ENCODE assay signal across 8 cellular contexts in the genomic region with DNA sequence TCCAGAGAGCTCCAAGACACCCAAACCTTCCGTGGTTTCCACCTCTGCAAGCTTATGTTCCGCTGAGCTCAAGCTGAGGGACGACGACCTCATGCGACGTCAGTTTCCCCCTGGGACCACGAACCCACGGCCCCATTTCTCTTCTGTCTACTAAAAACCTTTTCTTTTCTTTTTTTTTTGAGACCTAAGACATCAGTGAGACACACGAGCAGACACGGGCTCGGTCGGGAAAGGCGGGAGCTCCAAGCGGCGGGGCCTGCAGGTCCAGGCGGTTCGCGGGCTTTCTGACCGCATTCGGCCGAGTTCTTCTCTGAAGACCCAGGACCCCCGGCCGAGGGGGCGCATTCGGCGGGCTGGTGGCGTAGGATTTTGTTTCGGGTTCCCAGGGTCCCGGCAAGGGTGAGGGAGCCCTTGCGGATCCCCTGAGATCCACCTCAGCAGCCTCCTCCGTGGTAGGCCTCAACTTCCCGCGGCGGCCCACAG. TPM values are rescaled to one million over a fixed set of nuclear protein-coding genes. Genes with fewer than 3 reads are reported as not detected.
DNase-seq lines count a peak whose midpoint lies in the region; TF ChIP-seq lines count a peak whose summit lies in the region.

No MANE protein-coding gene starts in this region.

- H3K4me2 ChIP-seq in mesenchymal stem cell (ENCODE audit: low read length, poor library complexity, severe bottlenecking) = peak overlapping the region; percentile 94

- peaks cover 15% of the 10 kb centered on the region for H3K4me1 ChIP-seq in mesenchymal stem cell (ENCODE audit: control insufficient read depth, insufficient read depth, low read depth, low read length)

- H3K4me3 ChIP-seq in GM08714 (ENCODE audit: low read length) (peak overlapping the region; percentile 85), mesenchymal stem cell (ENCODE audit: insufficient read depth in 1 of 2, low read depth in 1 of 2, low read length in 2 of 2) (peak overlapping the region; percentile 65 to 92)

- TF ChIP-seq CTCF in 22Rv1 (IDR thresholded peaks at IDR 0.05) = no peak
- TF ChIP-seq CTCF in brain (conservative IDR thresholded peaks at IDR 0.05) = no peak

- H2BK120ac ChIP-seq in mesenchymal stem cell (ENCODE audit: low read depth, low read length) = no peak overlapping the region

- H3K4ac ChIP-seq in mesenchymal stem cell (ENCODE audit: low read depth in 1 of 2, low read length in 2 of 2) = peak overlapping the region in 1 of 2 experiments; percentile 32

- H3K36me3 Mint-ChIP-seq in IgD-negative memory B cell = peaks cover 5% of the 10 kb centered on the region
- H3K36me3 Mint-ChIP-seq in brain = peaks cover 18% of the 10 kb centered on the region

- peaks cover 5 to 11% of the 10 kb centered on the region in 2 experiments for H3K36me3 ChIP-seq in mesenchymal stem cell (ENCODE audit: control insufficient read depth in 1 of 2, insufficient read depth in 2 of 2, low read depth in 1 of 2, low read length in 2 of 2)

- H3K4me3 Mint-ChIP-seq in IgD-negative memory B cell (peak overlapping the region; percentile 95 to 98 (median 98)), brain (peak overlapping the region; percentile 91 to 97 (median 96))

- H3K9me3 ChIP-seq in mesenchymal stem cell (ENCODE audit: control insufficient read depth, low read length) = no peaks in the 10 kb centered on the region

- no peak overlapping the region for H4K8ac ChIP-seq in mesenchymal stem cell (ENCODE audit: low read length)

- DNase-seq in mesenchymal stem cell (peak; percentile 47), epidermal melanocyte (ENCODE audit: insufficient read length, low spot score) (no peak), mesenteric fat pad (ENCODE audit: low spot score) (no peak), hippocampal formation (lab: John Stamatoyannopoulos, UW) (no peak)

- no peaks in the 10 kb centered on the region for H3K9me3 Mint-ChIP-seq in IgD-negative memory B cell
- H3K9me3 Mint-ChIP-seq in brain = no peaks in the 10 kb centered on the region

- H3K27me3 ChIP-seq in mesenchymal stem cell (ENCODE audit: control insufficient read depth in 1 of 2, insufficient read depth in 1 of 2, low read length in 2 of 2) = no peaks in the 10 kb centered on the region

- no peak overlapping the region for H2BK12ac ChIP-seq in mesenchymal stem cell (ENCODE audit: low read length in 2 of 2)

- peak overlapping the region in 1 of 2 experiments; percentile 16 for H3K18ac ChIP-seq in mesenchymal stem cell (ENCODE audit: low read depth in 1 of 2, low read length in 2 of 2)

- H3K4me1 Mint-ChIP-seq in IgD-negative memory B cell (peaks cover 17 to 25% (median 24%) of the 10 kb centered on the region in 3 donors), brain (peaks cover 51% of the 10 kb centered on the region)

- under 1% methylated on average over 28 of the region's 34 CpGs for WGBS in mesenchymal stem cell

- peaks cover 20% of the 10 kb centered on the region for H3K79me1 ChIP-seq in mesenchymal stem cell (replicated peaks; ENCODE audit: low read length, poor library complexity, severe bottlenecking)

- H3K14ac ChIP-seq in mesenchymal stem cell (ENCODE audit: low read length in 2 of 2) = peak overlapping the region in 1 of 2 experiments; percentile 56

- H2BK15ac ChIP-seq in mesenchymal stem cell (ENCODE audit: low read depth, poor library complexity, severe bottlenecking) = no peak overlapping the region

- H3K27ac Mint-ChIP-seq in IgD-negative memory B cell (peak overlapping the region; percentile 96 to 99 (median 98)), brain (peak overlapping the region; percentile 49 to 89 (median 81))

- no peak overlapping the region for H3K23ac ChIP-seq in mesenchymal stem cell (ENCODE audit: low read length in 2 of 2)

- H2AK5ac ChIP-seq in mesenchymal stem cell (ENCODE audit: low read length, severe bottlenecking) = no peak overlapping the region

- H4K91ac ChIP-seq in mesenchymal stem cell (ENCODE audit: low read length) = no peak overlapping the region

- H2AFZ ChIP-seq in mesenchymal stem cell (ENCODE audit: low read depth, low read length) = peak overlapping the region; percentile 33

- H3K9ac ChIP-seq in mesenchymal stem cell (ENCODE audit: low read length) = peak overlapping the region; percentile 90

- H3K27ac ChIP-seq in 22Rv1 (peak overlapping the region; percentile 99), mesenchymal stem cell (ENCODE audit: low read length, poor library complexity, severe bottlenecking) (no peak overlapping the region)

- H3K27me3 Mint-ChIP-seq in IgD-negative memory B cell = no peaks in the 10 kb centered on the region
- peaks cover 6% of the 10 kb centered on the region for H3K27me3 Mint-ChIP-seq in brain

- H2BK5ac ChIP-seq in mesenchymal stem cell (ENCODE audit: low read depth, low read length, poor library complexity, severe bottlenecking) = no peak overlapping the region

RNA-seq across cellular contexts. Expression of a gene that starts 0.4 kb away (rescaled TPM):
- polyA plus RNA-seq in IgD-negative memory B cell (1.3 TPM), brain (ENCODE audit: insufficient read depth, low read depth, low replicate concordance) (20.2 TPM)
- polyA plus RNA-seq in mesenchymal stem cell (2013, experiment 1 of 2) = 2.0 TPM
- polyA plus RNA-seq in mesenchymal stem cell (2013, experiment 2 of 2) = 1.7 TPM
- 0.96 TPM for total RNA-seq in mesenteric fat pad

RNA-seq across cellular contexts. Expression of a gene that starts 0.7 kb away (rescaled TPM):
- polyA plus RNA-seq in IgD-negative memory B cell = 22.4 TPM
- polyA plus RNA-seq in brain (ENCODE audit: insufficient read depth, low read depth, low replicate concordance) = 19.1 TPM
- polyA plus RNA-seq in mesenchymal stem cell (2013, experiment 1 of 2) = 6.7 TPM
- polyA plus RNA-seq in mesenchymal stem cell (2013, experiment 2 of 2) = 5.3 TPM
- total RNA-seq in mesenteric fat pad = 29.4 TPM

RNA-seq across cellular contexts. Expression of a gene that starts 37.1 kb away (rescaled TPM):
- polyA plus RNA-seq in IgD-negative memory B cell = 33.8 TPM
- polyA plus RNA-seq in brain (ENCODE audit: insufficient read depth, low read depth, low replicate concordance) = 29.1 TPM
- polyA plus RNA-seq in mesenchymal stem cell (2013, experiment 1 of 2) = 14.6 TPM
- polyA plus RNA-seq in mesenchymal stem cell (2013, experiment 2 of 2) = 15.5 TPM
- 11.1 TPM for total RNA-seq in mesenteric fat pad

RNA-seq across cellular contexts. Expression of a gene that starts 37.9 kb away (rescaled TPM):
- polyA plus RNA-seq in IgD-negative memory B cell = 48.5 TPM
- polyA plus RNA-seq in brain (ENCODE audit: insufficient read depth, low read depth, low replicate concordance) = 48.0 TPM
- polyA plus RNA-seq in mesenchymal stem cell (2013, experiment 1 of 2) = 33.7 TPM
- 32.9 TPM for polyA plus RNA-seq in mesenchymal stem cell (2013, experiment 2 of 2)
- 89.8 TPM for total RNA-seq in mesenteric fat pad
